Comparison of ENCODE assay signal across 23 cellular contexts in the genomic region with DNA sequence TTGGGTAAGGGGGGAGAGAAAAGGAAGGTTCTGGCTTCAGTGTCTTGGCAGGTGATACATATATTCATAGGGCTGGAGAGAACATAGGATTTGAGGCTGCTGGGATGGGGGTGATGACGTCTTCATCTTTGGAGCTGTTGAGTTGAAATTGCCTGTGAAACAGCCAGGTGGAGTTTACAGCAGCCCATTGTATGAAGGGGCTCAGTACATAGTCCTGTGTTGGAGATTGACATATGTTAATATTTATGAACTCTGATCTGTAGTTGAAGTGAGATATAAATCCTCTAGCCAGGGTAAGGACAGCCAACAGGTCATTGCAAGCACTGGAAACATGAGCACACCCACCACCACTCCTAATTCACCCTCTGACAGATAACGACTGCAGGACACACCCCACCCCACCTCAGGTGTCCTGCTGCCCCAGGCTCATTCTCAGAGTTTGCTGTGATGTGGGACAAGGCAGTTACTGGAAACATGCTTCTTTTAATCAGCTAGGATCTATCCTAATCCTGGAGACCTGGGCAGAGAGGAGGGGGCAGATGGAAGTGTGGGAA.
"Had no signal": no experiment of that assay in that cellular context is flagged by ENCODE, and none has a peak within 500 bp of the region (broad histone marks: within the 10 kb centered on the region; RNA-seq: fewer than 3 reads in every experiment).

No MANE protein-coding gene starts in this region.

- H3K4me3 ChIP-seq: breast epithelium, ovary, prostate gland, sigmoid colon, smooth muscle cell, stomach, tibial artery, upper lobe of right lung had no signal

- H3K4me1 ChIP-seq: breast epithelium, prostate gland, upper lobe of right lung had no signal

- H3K9me3 ChIP-seq: breast epithelium, ovary, prostate gland, sigmoid colon, stomach, tibial artery, upper lobe of right lung had no signal

- H3K27ac ChIP-seq: breast epithelium, ovary, prostate gland, sigmoid colon, stomach, tibial artery, upper lobe of right lung had no signal

- H3K27me3 ChIP-seq: breast epithelium, ovary, sigmoid colon, stomach, tibial artery, upper lobe of right lung had no signal

- ATAC-seq: activated naive CD4-positive, alpha-beta T cell treated with anti-CD3 and anti-CD28 coated beads, Interleukin-2, amount 50 U/mL, for 72 hours; activated T-cell treated with anti-CD3 and anti-CD28 coated beads, Interleukin-2, amount 50 U/mL, for 72 hours; esophagus mucosa; left cardiac atrium; stimulated activated naive B cell treated with anti-CD40 and anti-IgM and Interleukin-4, amounts not matched to agents 10 μg/mL and 1 μg/mL and 100 μg/mL, for 72 hours had no signal

- DNase-seq: activated B cell treated with CpG ODN at 0.5 μM for 24 hours; activated CD4-positive, alpha-beta T cell treated with anti-CD3 and anti-CD28 coated beads, Interleukin-2, amount 50 U/mL, for 4 hours; activated naive CD4-positive, alpha-beta T cell; activated T-cell treated with anti-CD3 and anti-CD28 coated beads for 4 hours; activated T-cell treated with anti-CD3 and anti-CD28 coated beads, Interleukin-2, amount 50 U/mL, for 72 hours; central memory CD4-positive, alpha-beta T cell; endodermal cell; head of caudate nucleus; hippocampal formation; left cardiac atrium; nephron progenitor cell; ovary; sigmoid colon; stimulated activated CD4-positive, alpha-beta T cell treated with anti-CD3 and anti-CD28 coated beads, Interleukin-1b, Interleukin-23, amount 100 ng/mL, for 48 hours; stimulated activated naive B cell treated with anti-CD40 and anti-IgM and Interleukin-4, amounts not matched to agents 10 μg/mL and 1 μg/mL and 100 μg/mL, for 72 hours; stomach; tibial artery; upper lobe of right lung had no signal

- H3K4me2 ChIP-seq: smooth muscle cell had no signal

- H3K36me3 ChIP-seq: breast epithelium, ovary, prostate gland, sigmoid colon, stomach, tibial artery, upper lobe of right lung had no signal
